In the genomic region with DNA sequence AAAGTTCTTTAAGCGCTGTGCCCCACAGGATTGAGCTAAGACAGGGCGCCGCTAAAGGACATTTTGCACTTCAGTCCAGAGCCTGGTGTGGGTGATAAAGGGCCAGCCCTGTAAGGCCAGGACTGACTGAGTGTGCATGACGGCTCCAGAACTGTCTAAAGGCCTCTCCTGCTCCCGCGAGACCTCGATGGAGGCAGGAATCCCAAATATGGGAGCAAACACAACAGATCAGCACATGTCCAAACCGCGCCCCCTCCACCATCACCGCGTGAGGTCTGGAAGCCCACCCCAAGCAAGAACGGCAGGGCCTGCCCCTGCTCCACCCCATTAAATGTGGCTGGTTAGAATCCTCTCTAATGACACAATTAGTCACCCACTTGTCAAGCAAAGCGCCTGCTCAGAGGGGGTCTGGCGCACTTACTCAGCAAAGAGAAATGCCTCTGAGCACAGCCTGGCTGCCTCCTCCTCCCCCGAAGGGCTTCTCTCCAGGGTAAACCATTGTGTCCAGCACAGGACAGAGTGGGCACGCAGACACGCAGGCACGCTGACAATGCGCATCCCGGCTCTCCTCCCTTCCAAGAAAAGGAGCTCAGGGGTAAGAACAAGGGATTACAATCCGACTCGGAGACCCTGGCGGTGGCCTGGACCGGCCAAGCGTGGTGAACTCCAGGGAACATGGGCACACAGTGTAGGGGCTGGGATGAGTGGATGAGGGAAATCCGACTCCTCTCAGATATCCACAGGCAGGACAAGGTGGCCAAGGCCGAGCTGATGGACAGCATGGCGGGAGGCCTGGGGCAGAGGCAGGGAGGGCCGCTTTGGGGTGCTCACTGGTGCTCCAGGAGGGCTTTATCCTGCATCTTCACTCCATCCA, we compare ENCODE assay signal across 8 cellular contexts. TPM values are rescaled to one million over a fixed set of nuclear protein-coding genes. Genes with fewer than 3 reads are reported as not detected.
DNase-seq lines count a peak whose midpoint lies in the region; ATAC-seq and TF ChIP-seq lines count a peak whose summit lies in the region.

No MANE protein-coding gene starts in this region.

- intact Hi-C loops in left cardiac atrium (cut with DNase I) = no loop called here

- peak overlapping the region; percentile 86 for H3K4me3 ChIP-seq in ACC112 (ENCODE audit: low read depth, low read length)
- peak overlapping the region; percentile 92 for H3K4me3 ChIP-seq in adipocyte (ENCODE audit: low read length)

- H3K4me3 Mint-ChIP-seq in progenitor cell of endocrine pancreas (ENCODE audit: low read depth) = peak overlapping the region; percentile 90

- H3K36me3 Mint-ChIP-seq in progenitor cell of endocrine pancreas (ENCODE audit: insufficient read depth) = peaks cover 7% of the 10 kb centered on the region

- DNase-seq in HEK293T (ENCODE audit: extremely low spot score) = peak; percentile 81
- DNase-seq in adipocyte (ENCODE audit: low read depth) = peak; percentile 89
- peak; percentile 89 for DNase-seq in left cardiac atrium
- peak; percentile 17 for DNase-seq in progenitor cell of endocrine pancreas (ENCODE audit: low spot score, unreplicated experiment)
- no peak for DNase-seq in OCI-M1 (lab: John Stamatoyannopoulos, UW)

- no peaks in the 10 kb centered on the region for H3K27me3 ChIP-seq in ACC112 (ENCODE audit: insufficient read depth, low read length)
- no peaks in the 10 kb centered on the region for H3K27me3 ChIP-seq in adipocyte (replicated peaks; ENCODE audit: control insufficient read depth, insufficient read depth, low read length)

- peak overlapping the region; percentile 85 for H3K27ac ChIP-seq in ACC112 (ENCODE audit: low read depth, low read length)

- H3K27ac Mint-ChIP-seq in progenitor cell of endocrine pancreas = peak overlapping the region; percentile 98

- POLR2A ChIA-PET in HEK293T (lab: Yijun Ruan, JAX) = interaction anchor here (1.0 to 5.4 kb wide), 13 partner anchors 8 to 260 kb away, joined by 3 to 38 read pairs (median 7); a partner anchor contains a TSS

- peaks cover 72% of the 10 kb centered on the region for H3K79me2 ChIP-seq in ACC112 (ENCODE audit: control insufficient read depth, insufficient read depth, low read length, unreplicated experiment)

- CTCF ChIA-PET in HEK293T (lab: Yijun Ruan, JAX) = interaction anchor here (0.7 to 2.3 kb wide), 8 partner anchors 11 to 86 kb away, joined by 3 to 12 read pairs (median 4); no protein-coding TSS in a partner anchor

- H3K9me3 Mint-ChIP-seq in progenitor cell of endocrine pancreas (ENCODE audit: low read depth) = no peaks in the 10 kb centered on the region

- H3K36me3 ChIP-seq in ACC112 (ENCODE audit: insufficient read depth, low read length) (no peaks in the 10 kb centered on the region; the same call in 1 of the 2 replicates), adipocyte (ENCODE audit: control insufficient read depth, insufficient read depth, low read length, severe bottlenecking) (peaks cover 11% of the 10 kb centered on the region)

- H2AFZ ChIP-seq in ACC112 (ENCODE audit: low read length, unreplicated experiment) = no peak overlapping the region

- H3K4me1 Mint-ChIP-seq in progenitor cell of endocrine pancreas (ENCODE audit: low read depth) = peaks cover 31% of the 10 kb centered on the region

- no peaks in the 10 kb centered on the region for H3K27me3 Mint-ChIP-seq in progenitor cell of endocrine pancreas

- ATAC-seq in left cardiac atrium (peak; percentile 77 to 82), HG02938 (IDR thresholded peaks at IDR 0.05; ENCODE audit: unreplicated experiment) (no peak), GM19463 (IDR thresholded peaks at IDR 0.05; ENCODE audit: unreplicated experiment) (no peak)

- no peaks in the 10 kb centered on the region for H3K9me3 ChIP-seq in adipocyte (ENCODE audit: control insufficient read depth, low read length)

- no peak for TF ChIP-seq CTCF in progenitor cell of endocrine pancreas (IDR thresholded peaks at IDR 0.05; ENCODE audit: unreplicated experiment)

- H3K4me1 ChIP-seq in ACC112 (ENCODE audit: control insufficient read depth, insufficient read depth, low read length, unreplicated experiment) = peaks cover 25% of the 10 kb centered on the region
- H3K4me1 ChIP-seq in adipocyte (ENCODE audit: control insufficient read depth, insufficient read depth, low read length) = peaks cover 38% of the 10 kb centered on the region

- peak overlapping the region; percentile 96 for H3K9ac ChIP-seq in adipocyte (ENCODE audit: low read length)

TF ChIP-seq in HEK293T, 16 proteins besides CTCF, POLR2A, EP300 and RAD21:
- no peak for TF ChIP-seq ZNF384 (IDR thresholded peaks at IDR 0.05)
- peak; percentile 49 for TF ChIP-seq L3MBTL2 (conservative IDR thresholded peaks at IDR 0.05)
- TF ChIP-seq, protein P1, sequence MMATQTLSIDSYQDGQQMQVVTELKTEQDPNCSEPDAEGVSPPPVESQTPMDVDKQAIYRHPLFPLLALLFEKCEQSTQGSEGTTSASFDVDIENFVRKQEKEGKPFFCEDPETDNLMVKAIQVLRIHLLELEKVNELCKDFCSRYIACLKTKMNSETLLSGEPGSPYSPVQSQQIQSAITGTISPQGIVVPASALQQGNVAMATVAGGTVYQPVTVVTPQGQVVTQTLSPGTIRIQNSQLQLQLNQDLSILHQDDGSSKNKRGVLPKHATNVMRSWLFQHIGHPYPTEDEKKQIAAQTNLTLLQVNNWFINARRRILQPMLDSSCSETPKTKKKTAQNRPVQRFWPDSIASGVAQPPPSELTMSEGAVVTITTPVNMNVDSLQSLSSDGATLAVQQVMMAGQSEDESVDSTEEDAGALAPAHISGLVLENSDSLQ (IDR thresholded peaks at IDR 0.05) = peak; percentile 71
TF ChIP-seq in HEK293T: peak in this region for 2.

RNA-seq across cellular contexts. Expression of a gene that starts 1.5 kb away (rescaled TPM):
- total RNA-seq in left cardiac atrium (100 to 1,000 TPM; 394 to 506 TPM), progenitor cell of endocrine pancreas (93.3 and 94.9 TPM in 2 replicates)

RNA-seq across cellular contexts. Expression of a gene that starts 17.1 kb away (rescaled TPM):
- total RNA-seq in left cardiac atrium (10 to 100 TPM; 44.9 to 55.3 TPM), progenitor cell of endocrine pancreas (24.1 and 25.6 TPM in 2 replicates)

RNA-seq across cellular contexts. Expression of a gene that starts 17.3 kb away (rescaled TPM):
- total RNA-seq in left cardiac atrium (10 to 100 TPM; 22.0 to 25.7 TPM), progenitor cell of endocrine pancreas (28.2 TPM in 2 replicates)

RNA-seq across cellular contexts. Expression of a gene that starts 27.8 kb away (rescaled TPM):
- 100 to 1,000 TPM in 1 of 2 donors, 10 to 100 TPM in 1; 78.1 to 108 TPM for total RNA-seq in left cardiac atrium
- 265 and 276 TPM in 2 replicates for total RNA-seq in progenitor cell of endocrine pancreas

RNA-seq across cellular contexts. Expression of a gene that starts 28.6 kb away (rescaled TPM):
- 10 to 100 TPM; 23.0 to 28.0 TPM for total RNA-seq in left cardiac atrium
- 35.6 and 38.7 TPM in 2 replicates for total RNA-seq in progenitor cell of endocrine pancreas

Comparison
In these comparisons a context has a peak if more than half of its experiments do, and no peak if none do; other contexts are left out.
1. ATAC-seq: peak in left cardiac atrium (2 of 2); none in HG02938 (single experiment) and GM19463 (single experiment).